Comparison of ENCODE assay signal across 8 cellular contexts in the genomic region with DNA sequence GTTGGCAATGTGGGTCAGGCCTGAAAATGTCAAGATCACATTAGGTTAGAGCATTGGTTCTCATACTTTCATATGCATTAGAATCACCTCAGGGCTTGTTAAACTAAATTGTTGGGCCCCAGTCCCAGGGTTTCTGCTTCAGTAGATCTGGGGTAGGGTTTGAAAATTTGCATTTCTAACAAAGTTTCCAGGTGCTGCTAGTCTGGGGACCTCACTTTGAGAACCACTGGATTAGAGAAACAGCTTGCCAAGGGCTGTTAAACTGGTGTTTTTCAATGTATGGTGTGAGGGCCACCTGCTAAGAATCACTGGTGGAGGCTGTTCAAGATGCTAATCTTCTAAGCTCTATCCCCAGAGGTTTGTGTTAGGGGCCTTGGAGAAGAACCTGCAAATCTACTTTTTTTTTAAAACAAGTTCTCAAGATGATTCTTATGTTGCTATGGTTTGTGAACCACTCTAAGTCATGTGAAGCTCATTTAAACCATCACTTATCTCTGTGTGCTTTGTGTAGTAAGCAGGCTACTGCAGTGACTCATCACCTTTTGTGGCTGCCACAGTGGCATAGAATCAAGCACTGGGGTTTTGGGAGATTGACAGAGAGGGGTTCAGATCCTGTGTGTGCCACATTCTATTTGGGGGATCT.
A peak's percentile ranks its signal among the peaks of the same experiment; 100 is the strongest.
DNase-seq lines count a peak whose midpoint lies in the region; ATAC-seq, FAIRE-seq and TF ChIP-seq lines count a peak whose summit lies in the region.

No MANE protein-coding gene starts in this region.

- CTCF ChIA-PET in HEK293 (lab: Yijun Ruan, JAX): no interaction called here

- no peak for FAIRE-seq in urothelium cell line (lab: Jason Lieb, UNC)

- POLR2A ChIA-PET in HEK293 (lab: Yijun Ruan, JAX): no interaction called here

- ATAC-seq in GM18858 (IDR thresholded peaks at IDR 0.05; ENCODE audit: unreplicated experiment) (peak; percentile 88), left lung (peak; percentile 50)

- H3K9me3 ChIP-seq in HEK293 (ENCODE audit: control insufficient read depth, insufficient read depth, low read depth, low read length) (no peaks in the 10 kb centered on the region), left lung (peaks cover 0 to 2% of the 10 kb centered on the region in 2 donors)

- H3K27me3 ChIP-seq in left lung: no peaks in the 10 kb centered on the region

- no peaks in the 10 kb centered on the region for H3K36me3 ChIP-seq in HEK293 (ENCODE audit: control insufficient read depth in 2 of 2, insufficient read depth in 1 of 2, low read length in 2 of 2)
- no peaks in the 10 kb centered on the region for H3K36me3 ChIP-seq in left lung

- no peaks in the 10 kb centered on the region for H3K4me1 ChIP-seq in HEK293 (ENCODE audit: control insufficient read depth, insufficient read depth, low read length)
- H3K4me1 ChIP-seq in left lung: no peaks in the 10 kb centered on the region

- H3K27ac ChIP-seq in HEK293 (ENCODE audit: extremely low read depth, low read depth, low read length) (no peak overlapping the region), left lung (no peak overlapping the region)

- H3K4me3 ChIP-seq in HEK293 (ENCODE audit: low read depth, low read length) (no peak overlapping the region), left lung (no peak overlapping the region)

- intact Hi-C loops in left lung (cut with DNase I): no loop called here
- intact Hi-C loops in posterior cingulate gyrus (cut with DNase I): no loop called here

- TF ChIP-seq CTCF in HEK293 (tag by site-specific recombination; IDR thresholded peaks at IDR 0.05) (no peak), left lung (IDR thresholded peaks at IDR 0.05) (no peak)

- DNase-seq in NAMALWA (ENCODE audit: low spot score) (peak; percentile 73), left lung (no peak), posterior cingulate gyrus (no peak), urothelium cell line (ENCODE audit: low spot score) (no peak), NCI-H446 treated with DMSO at 0.1 percent for 48 hours (lab: John Stamatoyannopoulos, UW) (no peak), NCI-H2171 treated with DMSO at 0.1 percent for 48 hours (lab: John Stamatoyannopoulos, UW) (no peak)

TF ChIP-seq in HEK293, 187 proteins besides CTCF, POLR2A, EP300 and RAD21:
- TF ChIP-seq ZNF677 (tag by site-specific recombination; IDR thresholded peaks at IDR 0.05) (no peak), OSR2 (tag by site-specific recombination; IDR thresholded peaks at IDR 0.05) (peak; percentile 40; the same call in 1 of the 2 replicates)
